In the genomic region with DNA sequence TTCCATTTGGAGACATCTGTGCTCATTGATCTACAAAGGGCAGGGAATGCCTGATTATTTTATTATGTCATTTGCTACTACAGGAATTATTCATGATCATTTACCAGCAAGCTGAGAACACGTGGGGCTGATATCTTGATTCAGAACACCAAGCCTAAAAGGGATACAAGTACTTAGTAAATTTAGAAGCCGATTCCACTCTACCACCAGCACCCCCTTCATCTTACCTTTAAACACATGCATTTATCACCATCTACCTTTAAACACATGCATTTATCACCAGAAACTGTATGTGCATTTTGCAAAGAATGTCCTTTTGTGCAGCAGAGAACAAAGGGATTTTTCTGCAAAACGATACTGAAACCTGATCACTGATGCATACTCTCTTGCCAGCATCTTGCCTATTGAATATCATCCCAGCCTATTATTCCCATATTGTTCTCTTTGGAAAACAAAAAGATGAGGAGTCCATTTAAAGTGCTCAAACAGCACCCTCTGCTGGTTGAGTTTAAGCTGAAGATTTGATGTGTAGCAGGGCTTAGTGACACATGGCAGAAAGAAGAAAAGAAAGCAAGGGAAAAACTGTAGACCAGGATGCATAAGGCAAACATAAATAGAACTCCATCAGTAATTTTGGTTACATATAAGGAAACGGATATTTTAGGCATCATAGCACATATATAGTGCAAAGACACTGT, we compare ENCODE assay signal across 8 cellular contexts.
DNase-seq lines count a peak whose midpoint lies in the region; ATAC-seq and TF ChIP-seq lines count a peak whose summit lies in the region.

No MANE protein-coding gene starts in this region.

- DNase-seq in activated CD4-positive, CD25-positive, alpha-beta regulatory T cell treated with anti-CD3 and anti-CD28 coated beads, Interleukin-2, amount 50 U/mL, for 16 hours (ENCODE audit: low read depth, low spot score) = peak; percentile 9
- no peak for DNase-seq in activated CD4-positive, CD25-positive, alpha-beta regulatory T cell treated with anti-CD3 and anti-CD28 coated beads, Interleukin-2, amount 50 U/mL, for 72 hours
- peak; percentile 26 for DNase-seq in HPDE6-E6E7 (ENCODE audit: extremely low spot score)
- peak; percentile 97 for DNase-seq in NCI-H748 treated with DMSO at 0.1 percent for 48 hours (lab: John Stamatoyannopoulos, UW)
- DNase-seq in activated T-helper 1 cell treated with anti-CD3 and anti-CD28 coated beads, Interleukin-12 subunit alpha, Interleukin-12 subunit beta, Interleukin-2, Interleukin-4 antibody, amounts not matched to agents 30 ng/mL and 10 ng/mL and 1 ng/mL, durations not matched to agents 14 hours and 24 hours and 36 hours (ENCODE audit: low spot score) = peak; percentile 36
- peak; percentile 79 to 94 for DNase-seq in foreskin fibroblast

- no peak overlapping the region for H3K4me3 Mint-ChIP-seq in activated T-helper 1 cell treated with anti-CD3 and anti-CD28 coated beads, Interleukin-12 subunit alpha, Interleukin-12 subunit beta, Interleukin-2, Interleukin-4 antibody, amounts not matched to agents 30 ng/mL and 10 ng/mL and 1 ng/mL, durations not matched to agents 14 hours and 24 hours and 36 hours

- H3K27ac ChIP-seq in neutrophil = no peak overlapping the region

- H3K36me3 ChIP-seq in neutrophil = no peaks in the 10 kb centered on the region

- no peaks in the 10 kb centered on the region for H3K4me1 ChIP-seq in neutrophil (ENCODE audit: control insufficient read depth in 1 of 2, insufficient read depth in 1 of 2, low read depth in 1 of 2, low read length in 1 of 2)

- TF ChIP-seq CTCF in foreskin fibroblast (IDR thresholded peaks at IDR 0.05; ENCODE audit: low read depth, low read length) = peak; percentile 61
- peak; percentile 33 for TF ChIP-seq CTCF in neutrophil (IDR thresholded peaks at IDR 0.05)

- no peaks in the 10 kb centered on the region for H3K27me3 ChIP-seq in neutrophil

- peak; percentile 79 for ATAC-seq in GM21526 (IDR thresholded peaks at IDR 0.05; ENCODE audit: low FRiP score, unreplicated experiment)

- peaks cover 49% of the 10 kb centered on the region for H3K4me1 Mint-ChIP-seq in activated T-helper 1 cell treated with anti-CD3 and anti-CD28 coated beads, Interleukin-12 subunit alpha, Interleukin-12 subunit beta, Interleukin-2, Interleukin-4 antibody, amounts not matched to agents 30 ng/mL and 10 ng/mL and 1 ng/mL, durations not matched to agents 14 hours and 24 hours and 36 hours (ENCODE audit: low read depth)

- no peaks in the 10 kb centered on the region for H3K27me3 Mint-ChIP-seq in activated T-helper 1 cell treated with anti-CD3 and anti-CD28 coated beads, Interleukin-12 subunit alpha, Interleukin-12 subunit beta, Interleukin-2, Interleukin-4 antibody, amounts not matched to agents 30 ng/mL and 10 ng/mL and 1 ng/mL, durations not matched to agents 14 hours and 24 hours and 36 hours (ENCODE audit: insufficient read depth)

- peaks cover 17% of the 10 kb centered on the region for H3K36me3 Mint-ChIP-seq in activated T-helper 1 cell treated with anti-CD3 and anti-CD28 coated beads, Interleukin-12 subunit alpha, Interleukin-12 subunit beta, Interleukin-2, Interleukin-4 antibody, amounts not matched to agents 30 ng/mL and 10 ng/mL and 1 ng/mL, durations not matched to agents 14 hours and 24 hours and 36 hours (ENCODE audit: low read depth)

- H3K9me3 Mint-ChIP-seq in activated T-helper 1 cell treated with anti-CD3 and anti-CD28 coated beads, Interleukin-12 subunit alpha, Interleukin-12 subunit beta, Interleukin-2, Interleukin-4 antibody, amounts not matched to agents 30 ng/mL and 10 ng/mL and 1 ng/mL, durations not matched to agents 14 hours and 24 hours and 36 hours = peaks cover 14% of the 10 kb centered on the region

- no peaks in the 10 kb centered on the region for H3K9me3 ChIP-seq in neutrophil

- H3K27ac Mint-ChIP-seq in activated T-helper 1 cell treated with anti-CD3 and anti-CD28 coated beads, Interleukin-12 subunit alpha, Interleukin-12 subunit beta, Interleukin-2, Interleukin-4 antibody, amounts not matched to agents 30 ng/mL and 10 ng/mL and 1 ng/mL, durations not matched to agents 14 hours and 24 hours and 36 hours = no peak overlapping the region

- peak overlapping the region in 1 of 2 donors; percentile 39 for H3K4me3 ChIP-seq in foreskin fibroblast (ENCODE audit: low read depth in 1 of 2, low read length in 2 of 2)
- no peak overlapping the region for H3K4me3 ChIP-seq in neutrophil (ENCODE audit: low read depth in 1 of 2, low read length in 1 of 2)

- intact Hi-C loops in activated T-helper 1 cell treated with anti-CD3 and anti-CD28 coated beads, Interleukin-12 subunit alpha, Interleukin-12 subunit beta, Interleukin-2, Interleukin-4 antibody, amounts not matched to agents 30 ng/mL and 10 ng/mL and 1 ng/mL, durations not matched to agents 14 hours and 24 hours and 36 hours (cut with micrococcal nuclease) = loop anchor here (1.0 to 5.0 kb wide), 14 partner anchors 18 to 1208 kb away; no protein-coding TSS in a partner anchor
